Comparison of ENCODE assay signal across 13 cellular contexts in the genomic region with DNA sequence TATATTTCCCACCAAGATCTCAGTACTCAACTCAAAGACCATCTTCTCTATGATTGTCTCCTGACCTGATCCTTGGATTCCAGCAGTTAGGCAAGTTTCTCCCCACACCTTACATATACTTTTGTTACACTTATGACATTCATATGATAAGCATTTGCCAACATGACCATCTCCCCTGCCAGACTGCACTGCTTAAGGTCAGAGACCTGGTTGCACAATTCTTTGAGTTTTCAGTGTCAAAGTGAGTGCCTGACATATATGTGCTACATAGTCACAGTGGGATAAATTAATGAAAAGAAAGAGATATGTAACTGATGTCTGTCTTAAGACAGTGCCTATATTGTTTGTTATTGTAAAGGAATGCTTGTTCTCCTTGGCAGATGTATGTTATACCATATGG.
"Had no signal": no experiment of that assay in that cellular context is flagged by ENCODE, and none has a peak within 500 bp of the region (broad histone marks: within the 10 kb centered on the region; RNA-seq: fewer than 3 reads in every experiment).

No MANE protein-coding gene starts in this region.

- H3K36me3 ChIP-seq: lower lobe of right lung, neural progenitor cell, pancreas, tibial nerve had no signal

- H3K4me3 ChIP-seq: body of pancreas, lower lobe of right lung, neural progenitor cell, pancreas, tibial nerve had no signal

- DNase-seq: activated naive CD4-positive, alpha-beta T cell treated with anti-CD3 and anti-CD28 coated beads, Interleukin-2, amount 50 U/mL, for 16 hours; activated T-cell treated with anti-CD3 and anti-CD28 coated beads, Interleukin-2, amount 50 U/mL, for 1 hour; amniotic stem cell; body of pancreas; endodermal cell; hippocampal formation; kidney glomerular epithelial cell; lower lobe of right lung; pancreas; retina; small intestine had no signal

- H3K9ac ChIP-seq: neural progenitor cell had no signal

- H3K27me3 ChIP-seq: body of pancreas, neural progenitor cell, pancreas, tibial nerve had no signal

- H3K27ac ChIP-seq: body of pancreas, lower lobe of right lung, neural progenitor cell, pancreas, tibial nerve had no signal

- H3K9me3 ChIP-seq: body of pancreas, lower lobe of right lung, pancreas, tibial nerve had no signal
